ENCODE assay signal across 9 cellular contexts in the genomic region with DNA sequence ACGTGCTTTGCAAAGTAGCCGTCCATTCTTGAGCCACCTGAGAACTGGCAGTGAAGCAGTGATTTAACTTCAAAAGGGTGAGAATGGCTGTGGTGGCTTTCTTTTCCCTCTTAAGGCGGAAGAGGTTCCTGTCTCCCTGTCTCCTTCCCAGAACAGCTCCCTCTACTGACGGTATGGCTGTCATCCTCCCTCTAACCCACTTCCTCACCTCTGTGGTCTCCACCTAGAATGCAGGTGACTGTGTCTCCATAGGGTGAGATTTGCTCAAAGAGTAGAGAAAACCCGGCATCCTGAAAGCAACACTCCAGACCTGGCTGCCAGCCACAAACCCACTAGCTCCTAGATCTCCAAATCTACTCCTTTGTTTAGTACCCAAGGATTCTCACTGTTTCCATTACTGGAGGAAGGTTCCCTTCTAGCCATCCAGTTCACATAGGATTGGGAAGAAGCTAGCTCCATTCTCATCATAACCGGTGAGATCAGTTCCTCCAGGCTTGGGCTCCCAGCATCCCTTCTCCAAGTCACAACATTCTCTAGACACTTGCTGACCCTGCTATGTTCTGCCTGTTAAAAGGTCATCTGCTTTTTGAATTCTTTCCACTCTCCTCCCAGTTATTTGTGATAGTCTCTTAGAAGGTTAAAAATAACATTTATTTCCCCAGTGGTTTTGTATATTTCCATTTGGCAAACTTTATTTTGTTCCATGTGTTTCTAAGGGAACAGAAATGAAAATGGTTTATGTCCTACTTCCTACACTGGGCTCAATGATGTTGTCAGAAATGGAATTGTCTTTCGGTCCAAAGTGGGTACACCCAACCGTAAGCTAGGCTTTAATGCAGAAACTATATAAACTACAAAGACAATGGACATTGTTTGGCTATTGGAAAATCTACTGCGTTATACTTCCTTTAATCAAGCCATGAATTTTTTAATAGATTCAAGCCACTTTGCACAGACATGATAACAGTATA.
A peak's percentile ranks its signal among the peaks of the same experiment; 100 is the strongest.
DNase-seq lines count a peak whose midpoint lies in the region; ATAC-seq, FAIRE-seq and TF ChIP-seq lines count a peak whose summit lies in the region.
"Had no signal": no experiment of that assay in that cellular context is flagged by ENCODE, and none has a peak within 500 bp of the region (broad histone marks: within the 10 kb centered on the region; RNA-seq: fewer than 3 reads in every experiment).

No MANE protein-coding gene starts in this region.

- TF ChIP-seq CTCF in astrocyte (IDR thresholded peaks at IDR 0.05; ENCODE audit: insufficient read depth, low read depth, low read length) = peak; percentile 10
- no peak for TF ChIP-seq CTCF in omental fat pad (IDR thresholded peaks at IDR 0.05)

- H3K9me3 Mint-ChIP-seq in astrocyte (ENCODE audit: unreplicated experiment) = no peaks in the 10 kb centered on the region

- peak overlapping the region; percentile 96 for H3K27ac Mint-ChIP-seq in astrocyte (ENCODE audit: unreplicated experiment)

- H3K27ac ChIP-seq in astrocyte (ENCODE audit: low read depth, low read length) = peak overlapping the region; percentile 97
- H3K27ac ChIP-seq: SJSA1 had no signal

- no peak overlapping the region for H3K4me3 ChIP-seq in astrocyte (ENCODE audit: insufficient read depth, low read depth, low read length)
- H3K4me3 ChIP-seq: SJSA1 had no signal

- H3K4me1 Mint-ChIP-seq in astrocyte (ENCODE audit: low read depth, unreplicated experiment) = peaks cover 51% of the 10 kb centered on the region

- no peaks in the 10 kb centered on the region for H4K20me1 ChIP-seq in astrocyte (ENCODE audit: insufficient read depth, low read length)

- DNase-seq in COR-L47 (lab: John Stamatoyannopoulos, UW) = peak; percentile 18
- DNase-seq in HT-29 (ENCODE audit: low spot score) = peak; percentile 60
- no peak for DNase-seq in astrocyte (ENCODE audit: low read depth)
- peak; percentile 65 to 95 for DNase-seq in lung microvascular endothelial cell (ENCODE audit: low read depth in 2 of 2)
- DNase-seq in A172 (ENCODE audit: low spot score) = no peak
- DNase-seq in ureter (ENCODE audit: low spot score) = no peak
- no peak for DNase-seq in omental fat pad (ENCODE audit: low spot score)
- DNase-seq in activated CD8-positive, alpha-beta memory T cell treated with anti-CD3 and anti-CD28 coated beads, Interleukin-2, amount 50 U/mL, for 4 hours = no peak

- H3K27me3 Mint-ChIP-seq in astrocyte (ENCODE audit: low read depth, unreplicated experiment) = no peaks in the 10 kb centered on the region

- H3K9me3 ChIP-seq in astrocyte (ENCODE audit: insufficient read depth, low read depth, low read length) = no peaks in the 10 kb centered on the region
- H3K9me3 ChIP-seq: SJSA1 had no signal

- H3K4me2 ChIP-seq in astrocyte (ENCODE audit: low read length) = no peak overlapping the region

- FAIRE-seq in astrocyte (lab: Jason Lieb, UNC) = no peak

- no peaks in the 10 kb centered on the region for H3K36me3 ChIP-seq in astrocyte (ENCODE audit: insufficient read depth, low read length)
- H3K36me3 ChIP-seq: SJSA1 had no signal

- no peak for ATAC-seq in omental fat pad (ENCODE audit: low FRiP score)

- H2AFZ ChIP-seq in astrocyte (ENCODE audit: low read depth, low read length) = no peak overlapping the region

- H3K36me3 Mint-ChIP-seq in astrocyte (ENCODE audit: low read depth, unreplicated experiment) = no peaks in the 10 kb centered on the region

- no peaks in the 10 kb centered on the region for H3K79me2 ChIP-seq in astrocyte (ENCODE audit: insufficient read depth, low read length)

- H3K4me1 ChIP-seq in astrocyte (ENCODE audit: insufficient read depth, low read length) = peaks cover 20% of the 10 kb centered on the region

- no peak overlapping the region for H3K9ac ChIP-seq in astrocyte (ENCODE audit: low read length)

- no peaks in the 10 kb centered on the region for H3K27me3 ChIP-seq in astrocyte (ENCODE audit: insufficient read depth, low read length)
- H3K27me3 ChIP-seq: SJSA1 had no signal

- H3K4me3 Mint-ChIP-seq in astrocyte (ENCODE audit: unreplicated experiment) = peak overlapping the region; percentile 15

Comparison
In these comparisons a context has a peak if more than half of its experiments do, and no peak if none do; other contexts are left out.
1. DNase-seq: peak in COR-L47 (single experiment), HT-29 (single experiment) and lung microvascular endothelial cell (2 of 2); none in astrocyte (single experiment), A172 (single experiment), ureter (single experiment), omental fat pad (single experiment) and activated CD8-positive, alpha-beta memory T cell treated with anti-CD3 and anti-CD28 coated beads, Interleukin-2, amount 50 U/mL, for 4 hours (single experiment).